ENCODE assay signal across 1 cellular context in the genomic region with DNA sequence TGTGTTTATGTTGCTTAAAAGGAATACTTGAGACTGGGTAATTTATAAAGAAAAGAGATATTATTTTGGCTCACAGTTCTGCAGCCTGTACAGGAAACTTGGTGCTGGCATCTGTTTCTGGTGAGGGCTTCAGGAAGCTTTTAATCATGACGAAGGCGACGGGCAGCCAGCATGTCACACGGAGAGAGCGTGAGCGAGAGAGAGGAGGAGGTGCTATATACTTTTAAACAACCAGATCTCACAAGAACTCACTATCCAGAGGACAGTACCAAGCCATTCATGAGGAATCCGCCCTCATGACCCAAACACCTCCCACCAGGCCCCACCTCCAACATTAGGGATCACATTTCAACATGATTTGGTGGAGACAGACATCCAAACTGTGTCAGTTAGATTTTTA.
TF ChIP-seq lines count a peak whose summit lies in the region.

No MANE protein-coding gene starts in this region.

TF ChIP-seq in GM23338, 12 proteins besides CTCF, POLR2A, EP300 and RAD21 (continued from another document):
- TF ChIP-seq, protein P1, sequence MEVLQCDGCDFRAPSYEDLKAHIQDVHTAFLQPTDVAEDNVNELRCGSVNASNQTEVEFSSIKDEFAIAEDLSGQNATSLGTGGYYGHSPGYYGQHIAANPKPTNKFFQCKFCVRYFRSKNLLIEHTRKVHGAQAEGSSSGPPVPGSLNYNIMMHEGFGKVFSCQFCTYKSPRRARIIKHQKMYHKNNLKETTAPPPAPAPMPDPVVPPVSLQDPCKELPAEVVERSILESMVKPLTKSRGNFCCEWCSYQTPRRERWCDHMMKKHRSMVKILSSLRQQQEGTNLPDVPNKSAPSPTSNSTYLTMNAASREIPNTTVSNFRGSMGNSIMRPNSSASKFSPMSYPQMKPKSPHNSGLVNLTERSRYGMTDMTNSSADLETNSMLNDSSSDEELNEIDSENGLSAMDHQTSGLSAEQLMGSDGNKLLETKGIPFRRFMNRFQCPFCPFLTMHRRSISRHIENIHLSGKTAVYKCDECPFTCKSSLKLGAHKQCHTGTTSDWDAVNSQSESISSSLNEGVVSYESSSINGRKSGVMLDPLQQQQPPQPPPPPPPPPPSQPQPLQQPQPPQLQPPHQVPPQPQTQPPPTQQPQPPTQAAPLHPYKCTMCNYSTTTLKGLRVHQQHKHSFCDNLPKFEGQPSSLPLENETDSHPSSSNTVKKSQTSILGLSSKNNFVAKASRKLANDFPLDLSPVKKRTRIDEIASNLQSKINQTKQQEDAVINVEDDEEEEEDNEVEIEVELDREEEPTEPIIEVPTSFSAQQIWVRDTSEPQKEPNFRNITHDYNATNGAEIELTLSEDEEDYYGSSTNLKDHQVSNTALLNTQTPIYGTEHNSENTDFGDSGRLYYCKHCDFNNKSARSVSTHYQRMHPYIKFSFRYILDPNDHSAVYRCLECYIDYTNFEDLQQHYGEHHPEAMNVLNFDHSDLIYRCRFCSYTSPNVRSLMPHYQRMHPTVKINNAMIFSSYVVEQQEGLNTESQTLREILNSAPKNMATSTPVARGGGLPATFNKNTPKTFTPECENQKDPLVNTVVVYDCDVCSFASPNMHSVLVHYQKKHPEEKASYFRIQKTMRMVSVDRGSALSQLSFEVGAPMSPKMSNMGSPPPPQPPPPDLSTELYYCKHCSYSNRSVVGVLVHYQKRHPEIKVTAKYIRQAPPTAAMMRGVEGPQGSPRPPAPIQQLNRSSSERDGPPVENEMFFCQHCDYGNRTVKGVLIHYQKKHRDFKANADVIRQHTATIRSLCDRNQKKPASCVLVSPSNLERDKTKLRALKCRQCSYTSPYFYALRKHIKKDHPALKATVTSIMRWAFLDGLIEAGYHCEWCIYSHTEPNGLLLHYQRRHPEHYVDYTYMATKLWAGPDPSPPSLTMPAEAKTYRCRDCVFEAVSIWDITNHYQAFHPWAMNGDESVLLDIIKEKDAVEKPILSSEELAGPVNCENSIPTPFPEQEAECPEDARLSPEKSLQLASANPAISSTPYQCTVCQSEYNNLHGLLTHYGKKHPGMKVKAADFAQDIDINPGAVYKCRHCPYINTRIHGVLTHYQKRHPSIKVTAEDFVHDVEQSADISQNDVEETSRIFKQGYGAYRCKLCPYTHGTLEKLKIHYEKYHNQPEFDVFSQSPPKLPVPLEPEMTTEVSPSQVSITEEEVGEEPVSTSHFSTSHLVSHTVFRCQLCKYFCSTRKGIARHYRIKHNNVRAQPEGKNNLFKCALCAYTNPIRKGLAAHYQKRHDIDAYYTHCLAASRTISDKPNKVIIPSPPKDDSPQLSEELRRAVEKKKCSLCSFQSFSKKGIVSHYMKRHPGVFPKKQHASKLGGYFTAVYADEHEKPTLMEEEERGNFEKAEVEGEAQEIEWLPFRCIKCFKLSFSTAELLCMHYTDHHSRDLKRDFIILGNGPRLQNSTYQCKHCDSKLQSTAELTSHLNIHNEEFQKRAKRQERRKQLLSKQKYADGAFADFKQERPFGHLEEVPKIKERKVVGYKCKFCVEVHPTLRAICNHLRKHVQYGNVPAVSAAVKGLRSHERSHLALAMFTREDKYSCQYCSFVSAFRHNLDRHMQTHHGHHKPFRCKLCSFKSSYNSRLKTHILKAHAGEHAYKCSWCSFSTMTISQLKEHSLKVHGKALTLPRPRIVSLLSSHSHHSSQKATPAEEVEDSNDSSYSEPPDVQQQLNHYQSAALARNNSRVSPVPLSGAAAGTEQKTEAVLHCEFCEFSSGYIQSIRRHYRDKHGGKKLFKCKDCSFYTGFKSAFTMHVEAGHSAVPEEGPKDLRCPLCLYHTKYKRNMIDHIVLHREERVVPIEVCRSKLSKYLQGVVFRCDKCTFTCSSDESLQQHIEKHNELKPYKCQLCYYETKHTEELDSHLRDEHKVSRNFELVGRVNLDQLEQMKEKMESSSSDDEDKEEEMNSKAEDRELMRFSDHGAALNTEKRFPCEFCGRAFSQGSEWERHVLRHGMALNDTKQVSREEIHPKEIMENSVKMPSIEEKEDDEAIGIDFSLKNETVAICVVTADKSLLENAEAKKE (CRISPR knock-in tag; IDR thresholded peaks at IDR 0.05): no peak
- no peak for TF ChIP-seq NANOG (IDR thresholded peaks at IDR 0.05; ENCODE audit: borderline replicate concordance)
- TF ChIP-seq EZH2 (IDR thresholded peaks at IDR 0.05; ENCODE audit: low read depth, unreplicated experiment): no peak
- TF ChIP-seq EZH2phosphoT487 (IDR thresholded peaks at IDR 0.05; ENCODE audit: unreplicated experiment): no peak
